ENCODE assay signal across 9 cellular contexts in genomic region chr7:3259711-3260424, GRCh38. TPM values are rescaled to one million over a fixed set of nuclear protein-coding genes. Genes with fewer than 3 reads are reported as not detected.
A peak's percentile ranks its signal among the peaks of the same experiment; 100 is the strongest.
DNase-seq lines count a peak whose midpoint lies in the region; ATAC-seq and TF ChIP-seq lines count a peak whose summit lies in the region.
"Had no signal": no experiment of that assay in that cellular context is flagged by ENCODE, and none has a peak within 500 bp of the region (broad histone marks: within the 10 kb centered on the region; RNA-seq: fewer than 3 reads in every experiment).

No MANE protein-coding gene starts in this region.

- H3K4me3 ChIP-seq in colonic mucosa: peak overlapping the region; percentile 17

- intact Hi-C loops in colonic mucosa (cut with DNase I): no loop called here

- H3K27ac ChIP-seq in colonic mucosa: peak overlapping the region; percentile 27

- no peaks in the 10 kb centered on the region for H3K27me3 ChIP-seq in colonic mucosa

- no peaks in the 10 kb centered on the region for H3K4me1 Mint-ChIP-seq in stimulated activated naive CD8-positive, alpha-beta T cell treated with anti-CD3 and anti-CD28 coated beads, Interleukin-15, Interleukin-2, amounts not matched to agents 100 ng/mL and 50 ng/mL, for 24 hours (ENCODE audit: low read depth)
- H3K4me1 Mint-ChIP-seq in stimulated activated naive CD8-positive, alpha-beta T cell treated with anti-CD3 and anti-CD28 coated beads, Interleukin-15, amount 100 ng/mL, for 72 hours: no peaks in the 10 kb centered on the region
- peaks cover 0 to 9% (median under 1%) of the 10 kb centered on the region in 4 donors for H3K4me1 Mint-ChIP-seq in naive thymus-derived CD8-positive, alpha-beta T cell

- H3K9me3 ChIP-seq in colonic mucosa: no peaks in the 10 kb centered on the region

- H3K9me3 Mint-ChIP-seq in stimulated activated naive CD8-positive, alpha-beta T cell treated with anti-CD3 and anti-CD28 coated beads, Interleukin-15, Interleukin-2, amounts not matched to agents 100 ng/mL and 50 ng/mL, for 24 hours: no peaks in the 10 kb centered on the region
- no peaks in the 10 kb centered on the region for H3K9me3 Mint-ChIP-seq in stimulated activated naive CD8-positive, alpha-beta T cell treated with anti-CD3 and anti-CD28 coated beads, Interleukin-15, amount 100 ng/mL, for 72 hours
- H3K9me3 Mint-ChIP-seq in naive thymus-derived CD8-positive, alpha-beta T cell: no peaks in the 10 kb centered on the region

- no peaks in the 10 kb centered on the region for H3K4me1 ChIP-seq in colonic mucosa

- no peak overlapping the region for H3K27ac Mint-ChIP-seq in stimulated activated naive CD8-positive, alpha-beta T cell treated with anti-CD3 and anti-CD28 coated beads, Interleukin-15, Interleukin-2, amounts not matched to agents 100 ng/mL and 50 ng/mL, for 24 hours
- no peak overlapping the region for H3K27ac Mint-ChIP-seq in stimulated activated naive CD8-positive, alpha-beta T cell treated with anti-CD3 and anti-CD28 coated beads, Interleukin-15, amount 100 ng/mL, for 72 hours
- peak overlapping the region in 1 of 10 donors; percentile 59 for H3K27ac Mint-ChIP-seq in naive thymus-derived CD8-positive, alpha-beta T cell

- POLR2A ChIA-PET in naive thymus-derived CD8-positive, alpha-beta T cell (lab: Charles Lee): no interaction called here

- no peaks in the 10 kb centered on the region for H3K36me3 Mint-ChIP-seq in stimulated activated naive CD8-positive, alpha-beta T cell treated with anti-CD3 and anti-CD28 coated beads, Interleukin-15, Interleukin-2, amounts not matched to agents 100 ng/mL and 50 ng/mL, for 24 hours (ENCODE audit: low read depth)
- no peaks in the 10 kb centered on the region for H3K36me3 Mint-ChIP-seq in naive thymus-derived CD8-positive, alpha-beta T cell

- H3K36me3 ChIP-seq in colonic mucosa: no peaks in the 10 kb centered on the region

- ATAC-seq in stimulated activated naive CD8-positive, alpha-beta T cell treated with anti-CD3 and anti-CD28 coated beads, Interleukin-15, amount 100 ng/mL, for 72 hours: no peak
- ATAC-seq in naive thymus-derived CD8-positive, alpha-beta T cell: no peak
- ATAC-seq in GM18909 (IDR thresholded peaks at IDR 0.05; ENCODE audit: poor library complexity, unreplicated experiment) (no peak), GM18498 (IDR thresholded peaks at IDR 0.05; ENCODE audit: unreplicated experiment) (no peak), GM19324 (IDR thresholded peaks at IDR 0.05; ENCODE audit: low FRiP score, unreplicated experiment) (no peak)

- peaks cover 23% of the 10 kb centered on the region for H3K27me3 Mint-ChIP-seq in stimulated activated naive CD8-positive, alpha-beta T cell treated with anti-CD3 and anti-CD28 coated beads, Interleukin-15, Interleukin-2, amounts not matched to agents 100 ng/mL and 50 ng/mL, for 24 hours
- H3K27me3 Mint-ChIP-seq in stimulated activated naive CD8-positive, alpha-beta T cell treated with anti-CD3 and anti-CD28 coated beads, Interleukin-15, amount 100 ng/mL, for 72 hours: peaks cover 52% of the 10 kb centered on the region
- peaks cover 6 to 22% (median 21%) of the 10 kb centered on the region in 5 donors for H3K27me3 Mint-ChIP-seq in naive thymus-derived CD8-positive, alpha-beta T cell

- TF ChIP-seq CTCF in colonic mucosa (IDR thresholded peaks at IDR 0.05): no peak

- H3K4me3 Mint-ChIP-seq in stimulated activated naive CD8-positive, alpha-beta T cell treated with anti-CD3 and anti-CD28 coated beads, Interleukin-15, Interleukin-2, amounts not matched to agents 100 ng/mL and 50 ng/mL, for 24 hours: peak overlapping the region; percentile 28
- H3K4me3 Mint-ChIP-seq in stimulated activated naive CD8-positive, alpha-beta T cell treated with anti-CD3 and anti-CD28 coated beads, Interleukin-15, amount 100 ng/mL, for 72 hours: peak overlapping the region in 1 of 2 donors; percentile 22
- peak overlapping the region in 9 of 10 donors; percentile 17 to 84 (median 47) for H3K4me3 Mint-ChIP-seq in naive thymus-derived CD8-positive, alpha-beta T cell

- no peak overlapping the region for H3K9ac ChIP-seq in colonic mucosa (ENCODE audit: low read depth in 2 of 2, low read length in 2 of 2)

- no peak for DNase-seq in stimulated activated naive CD8-positive, alpha-beta T cell treated with anti-CD3 and anti-CD28 coated beads, Interleukin-15, amount 100 ng/mL, for 72 hours
- DNase-seq in colonic mucosa (no peak), LoVo (ENCODE audit: low spot score) (no peak)
- no peak for DNase-seq in naive thymus-derived CD8-positive, alpha-beta T cell
- DNase-seq: NCI-H2107 had no signal

RNA-seq across cellular contexts. Expression of gene SDK1, which starts 41.2 kb away (rescaled TPM):
- 1 to 10 TPM; 1.3 to 2.6 TPM for total RNA-seq in colonic mucosa
- under 1 TPM; 0.11 to 0.29 TPM for total RNA-seq in naive thymus-derived CD8-positive, alpha-beta T cell
- polyA plus RNA-seq in naive thymus-derived CD8-positive, alpha-beta T cell: under 1 TPM in 1 of 3 donors, not detected in 2; 0.20 TPM
